ENCODE assay signal across 24 cellular contexts in genomic region chr20:35729836-35730582, GRCh38. TPM values are rescaled to one million over a fixed set of nuclear protein-coding genes. Genes with fewer than 3 reads are reported as not detected.
DNase-seq lines count a peak whose midpoint lies in the region; ATAC-seq and TF ChIP-seq lines count a peak whose summit lies in the region.
"Had no signal": no experiment of that assay in that cellular context is flagged by ENCODE, and none has a peak within 500 bp of the region (broad histone marks: within the 10 kb centered on the region; RNA-seq: fewer than 3 reads in every experiment).

No MANE protein-coding gene starts in this region.

- intact Hi-C loops in activated CD8-positive, alpha-beta T cell treated with anti-CD3 and anti-CD28 coated beads for 36 hours (cut with micrococcal nuclease), result loop anchor here (5.0 kb wide), 1 partner anchor 33 kb away; the partner anchor contains the start of genes NFS1 and ROMO1
- intact Hi-C loops in dorsolateral prefrontal cortex (cut with DNase I), result no loop called here

- H3K27ac ChIP-seq in smooth muscle cell (ENCODE audit: low read depth) (peak overlapping the region; percentile 56), dorsolateral prefrontal cortex (no peak overlapping the region)
- H3K27ac ChIP-seq: BLaER1 treated with 17β-estradiol and CSF1 and Interleukin-3, amounts not matched to agents 10 nM and 100 nM; brain microvascular endothelial cell; lower lobe of right lung; pancreas; sigmoid colon; upper lobe of right lung had no signal

- H2AFZ ChIP-seq in smooth muscle cell (ENCODE audit: low read depth), result no peak overlapping the region

- CTCF ChIA-PET in activated CD8-positive, alpha-beta T cell treated with anti-CD3 and anti-CD28 coated beads for 36 hours (lab: Charles Lee), result interaction anchor here (1.1 to 3.3 kb wide), 5 partner anchors 11 to 154 kb away, joined by 3 to 11 read pairs (median 4); partner anchors contain the start of genes PHF20 and RBM39
- CTCF ChIA-PET in activated CD8-positive, alpha-beta T cell treated with anti-CD3 and anti-CD28 coated beads, Interleukin-2, amount 10 ng/mL, durations not matched to agents 7 days and 5 days (lab: Charles Lee), result interaction anchor here (0.6 to 1.9 kb wide), 6 partner anchors 9 to 1293 kb away, joined by 4 to 6 read pairs (median 4); partner anchors contain the start of gene RBM39

- peaks cover 53% of the 10 kb centered on the region for H3K4me1 Mint-ChIP-seq in activated CD8-positive, alpha-beta T cell treated with anti-CD3 and anti-CD28 coated beads for 36 hours (ENCODE audit: low read depth)
- peaks cover 45% of the 10 kb centered on the region for H3K4me1 Mint-ChIP-seq in activated CD8-positive, alpha-beta T cell treated with anti-CD3 and anti-CD28 coated beads, Interleukin-2, amount 10 ng/mL, durations not matched to agents 7 days and 5 days (ENCODE audit: low read depth)

- H3K27ac Mint-ChIP-seq in activated CD8-positive, alpha-beta T cell treated with anti-CD3 and anti-CD28 coated beads for 36 hours, result peak overlapping the region; percentile 12
- H3K27ac Mint-ChIP-seq in activated CD8-positive, alpha-beta T cell treated with anti-CD3 and anti-CD28 coated beads, Interleukin-2, amount 10 ng/mL, durations not matched to agents 7 days and 5 days, result no peak overlapping the region

- H3F3A ChIP-seq in smooth muscle cell (ENCODE audit: low read depth), result peaks cover 24% of the 10 kb centered on the region

- peaks cover 53% of the 10 kb centered on the region for H3K36me3 ChIP-seq in smooth muscle cell (ENCODE audit: low read depth)

- H3K4me2 ChIP-seq in smooth muscle cell, result no peak overlapping the region
- H3K4me2 ChIP-seq: BLaER1 treated with 17β-estradiol and CSF1 and Interleukin-3, amounts not matched to agents 10 nM and 100 nM had no signal

- TF ChIP-seq CTCF in activated CD8-positive, alpha-beta T cell treated with anti-CD3 and anti-CD28 coated beads for 36 hours (IDR thresholded peaks at IDR 0.05), result no peak
- TF ChIP-seq CTCF in choroid plexus epithelial cell (conservative IDR thresholded peaks at IDR 0.05; ENCODE audit: low read depth, low read length), result no peak
- no peak for TF ChIP-seq CTCF in smooth muscle cell (IDR thresholded peaks at IDR 0.05; ENCODE audit: borderline replicate concordance, insufficient read depth, poor library complexity, severe bottlenecking)
- no peak for TF ChIP-seq CTCF in dorsolateral prefrontal cortex (IDR thresholded peaks at IDR 0.05 in 54 of 56, conservative IDR thresholded peaks at IDR 0.05 in 2 of 56; ENCODE audit: low read depth in 1 of 56, partially characterized antibody in 56 of 56)

- H3K9me3 Mint-ChIP-seq in activated CD8-positive, alpha-beta T cell treated with anti-CD3 and anti-CD28 coated beads for 36 hours, result no peaks in the 10 kb centered on the region
- no peaks in the 10 kb centered on the region for H3K9me3 Mint-ChIP-seq in activated CD8-positive, alpha-beta T cell treated with anti-CD3 and anti-CD28 coated beads, Interleukin-2, amount 10 ng/mL, durations not matched to agents 7 days and 5 days (ENCODE audit: insufficient read depth)
- H3K9me3 Mint-ChIP-seq: H9 had no signal

- H3K4me1 ChIP-seq in smooth muscle cell (ENCODE audit: low read depth), result peaks cover 11% of the 10 kb centered on the region

- no peaks in the 10 kb centered on the region for H3K9me3 ChIP-seq in smooth muscle cell (replicated peaks; ENCODE audit: low read depth)
- H3K9me3 ChIP-seq: BLaER1 treated with 17β-estradiol and CSF1 and Interleukin-3, amounts not matched to agents 10 nM and 100 nM; lower lobe of right lung; pancreas; sigmoid colon; upper lobe of right lung had no signal

- no peak overlapping the region for H3K4me3 ChIP-seq in choroid plexus epithelial cell (ENCODE audit: low read depth, low read length)
- H3K4me3 ChIP-seq in smooth muscle cell, result no peak overlapping the region
- peak overlapping the region in 10 of 59 donors; percentile 3 to 40 (median 13) for H3K4me3 ChIP-seq in dorsolateral prefrontal cortex
- H3K4me3 ChIP-seq: BLaER1 treated with 17β-estradiol and CSF1 and Interleukin-3, amounts not matched to agents 10 nM and 100 nM; lower lobe of right lung; pancreas; sigmoid colon; upper lobe of right lung had no signal

- peaks cover 76% of the 10 kb centered on the region for H3K36me3 Mint-ChIP-seq in activated CD8-positive, alpha-beta T cell treated with anti-CD3 and anti-CD28 coated beads for 36 hours (ENCODE audit: low read depth)
- H3K36me3 Mint-ChIP-seq in activated CD8-positive, alpha-beta T cell treated with anti-CD3 and anti-CD28 coated beads, Interleukin-2, amount 10 ng/mL, durations not matched to agents 7 days and 5 days (ENCODE audit: low read depth), result peaks cover 66% of the 10 kb centered on the region

- ATAC-seq in activated CD8-positive, alpha-beta T cell treated with anti-CD3 and anti-CD28 coated beads for 36 hours, result no peak
- no peak for ATAC-seq in activated CD8-positive, alpha-beta T cell treated with anti-CD3 and anti-CD28 coated beads, Interleukin-2, amount 10 ng/mL, durations not matched to agents 7 days and 5 days
- ATAC-seq: lower lobe of right lung, pancreas, upper lobe of right lung had no signal

- no peak for DNase-seq in activated CD8-positive, alpha-beta T cell treated with anti-CD3 and anti-CD28 coated beads for 36 hours
- no peak for DNase-seq in activated CD8-positive, alpha-beta T cell treated with anti-CD3 and anti-CD28 coated beads, Interleukin-2, amount 10 ng/mL, durations not matched to agents 7 days and 5 days
- DNase-seq in NAMALWA (ENCODE audit: low spot score) (peak; percentile 41), choroid plexus epithelial cell (ENCODE audit: low read depth) (peak; percentile 30), smooth muscle cell (lab: John Stamatoyannopoulos, UW; ENCODE audit: unreplicated experiment) (no peak), NCI-H526 treated with DMSO at 0.1 percent for 48 hours (lab: John Stamatoyannopoulos, UW) (no peak), dorsolateral prefrontal cortex (no peak), hypothalamus (lab: John Stamatoyannopoulos, UW) (no peak)
- DNase-seq: activated CD4-positive, CD25-positive, alpha-beta regulatory T cell; activated CD8-positive, alpha-beta memory T cell treated with anti-CD3 and anti-CD28 coated beads, Interleukin-2, amount 50 U/mL, for 4 hours; activated naive CD4-positive, alpha-beta T cell treated with anti-CD3 and anti-CD28 coated beads, Interleukin-2, amount 50 U/mL, for 16 hours; brain microvascular endothelial cell; DMS153; GF-D8; H9; islet precursor cell; lower lobe of right lung; NCI-H510A treated with DMSO at 0.1 percent for 48 hours; pancreas; SHP77; sigmoid colon; stimulated activated naive CD4-positive, alpha-beta T cell treated with Interleukin-2 at 50 U/mL for 16 hours; upper lobe of right lung had no signal

- 94% methylated on average over 2 of the region's 2 CpGs for WGBS in smooth muscle cell (ENCODE audit: low lambda C conversion rate)

- H3K27me3 Mint-ChIP-seq in activated CD8-positive, alpha-beta T cell treated with anti-CD3 and anti-CD28 coated beads for 36 hours, result no peaks in the 10 kb centered on the region
- H3K27me3 Mint-ChIP-seq in activated CD8-positive, alpha-beta T cell treated with anti-CD3 and anti-CD28 coated beads, Interleukin-2, amount 10 ng/mL, durations not matched to agents 7 days and 5 days (ENCODE audit: low read depth), result no peaks in the 10 kb centered on the region

- peaks cover 98% of the 10 kb centered on the region for H3K79me2 ChIP-seq in smooth muscle cell (ENCODE audit: low read depth)

- H3K9ac ChIP-seq in smooth muscle cell (ENCODE audit: low read depth), result no peak overlapping the region
- H3K9ac ChIP-seq: BLaER1 treated with 17β-estradiol and CSF1 and Interleukin-3, amounts not matched to agents 10 nM and 100 nM had no signal

- H3K27me3 ChIP-seq in smooth muscle cell (ENCODE audit: low read depth) (no peaks in the 10 kb centered on the region), dorsolateral prefrontal cortex (no peaks in the 10 kb centered on the region)
- H3K27me3 ChIP-seq: BLaER1 treated with 17β-estradiol and CSF1 and Interleukin-3, amounts not matched to agents 10 nM and 100 nM; brain microvascular endothelial cell; pancreas; sigmoid colon; upper lobe of right lung had no signal

- peaks cover 100% of the 10 kb centered on the region for H4K20me1 ChIP-seq in smooth muscle cell (ENCODE audit: low read depth)

- no peak overlapping the region for H3K4me3 Mint-ChIP-seq in activated CD8-positive, alpha-beta T cell treated with anti-CD3 and anti-CD28 coated beads for 36 hours
- no peak overlapping the region for H3K4me3 Mint-ChIP-seq in activated CD8-positive, alpha-beta T cell treated with anti-CD3 and anti-CD28 coated beads, Interleukin-2, amount 10 ng/mL, durations not matched to agents 7 days and 5 days
- H3K4me3 Mint-ChIP-seq: H9 had no signal

- POLR2A ChIA-PET in activated CD8-positive, alpha-beta T cell treated with anti-CD3 and anti-CD28 coated beads for 36 hours (lab: Charles Lee), result interaction anchor here (1.3 to 36.9 kb wide), 4 partner anchors 3 to 157 kb away, joined by 3 to 1214 read pairs (median 776); partner anchors contain the start of genes NFS1, PHF20, RBM39 and ROMO1
- POLR2A ChIA-PET in activated CD8-positive, alpha-beta T cell treated with anti-CD3 and anti-CD28 coated beads, Interleukin-2, amount 10 ng/mL, durations not matched to agents 7 days and 5 days (lab: Charles Lee), result interaction anchor here (0.8 to 2.7 kb wide), 4 partner anchors 11 to 65 kb away, joined by 3 to 12 read pairs (median 8); partner anchors contain the start of genes CPNE1, RBM12 and RBM39

RNA-seq across cellular contexts. Expression of gene RBM39, which starts 12.1 kb away (rescaled TPM):
- total RNA-seq in activated CD8-positive, alpha-beta T cell treated with anti-CD3 and anti-CD28 coated beads for 36 hours, result 100 to 1,000 TPM; 317 to 321 TPM
- total RNA-seq in activated CD8-positive, alpha-beta T cell treated with anti-CD3 and anti-CD28 coated beads, Interleukin-2, amount 10 ng/mL, durations not matched to agents 7 days and 5 days, result 100 to 1,000 TPM; 333 to 358 TPM
- total RNA-seq in smooth muscle cell (408 and 449 TPM in 2 replicates), dorsolateral prefrontal cortex (100 to 1,000 TPM; 252 to 391 (median 313) TPM)
- polyA plus RNA-seq in smooth muscle cell, result 139 and 196 TPM in 2 replicates

RNA-seq across cellular contexts. Expression of gene ROMO1, which starts 30.8 kb away (rescaled TPM):
- total RNA-seq in activated CD8-positive, alpha-beta T cell treated with anti-CD3 and anti-CD28 coated beads for 36 hours, result 100 to 1,000 TPM; 146 to 148 TPM
- 100 to 1,000 TPM; 134 to 143 TPM for total RNA-seq in activated CD8-positive, alpha-beta T cell treated with anti-CD3 and anti-CD28 coated beads, Interleukin-2, amount 10 ng/mL, durations not matched to agents 7 days and 5 days
- total RNA-seq in smooth muscle cell, result 252 and 523 TPM in 2 replicates
- polyA plus RNA-seq in smooth muscle cell, result 694 and 771 TPM in 2 replicates
- 10 to 100 TPM; 28.9 to 82.8 (median 51.8) TPM for total RNA-seq in dorsolateral prefrontal cortex

RNA-seq across cellular contexts. Expression of gene NFS1, which starts 30.9 kb away (rescaled TPM):
- 10 to 100 TPM; 39.7 to 40.8 TPM for total RNA-seq in activated CD8-positive, alpha-beta T cell treated with anti-CD3 and anti-CD28 coated beads for 36 hours
- 10 to 100 TPM; 32.7 to 34.7 TPM for total RNA-seq in activated CD8-positive, alpha-beta T cell treated with anti-CD3 and anti-CD28 coated beads, Interleukin-2, amount 10 ng/mL, durations not matched to agents 7 days and 5 days
- total RNA-seq in smooth muscle cell (25.3 and 40.1 TPM in 2 replicates), dorsolateral prefrontal cortex (10 to 100 TPM; 39.8 to 78.0 (median 57.4) TPM)
- 35.1 and 40.3 TPM in 2 replicates for polyA plus RNA-seq in smooth muscle cell

RNA-seq across cellular contexts. Expression of gene PHF20, which starts 41.8 kb away (rescaled TPM):
- 10 to 100 TPM; 57.9 to 58.8 TPM for total RNA-seq in activated CD8-positive, alpha-beta T cell treated with anti-CD3 and anti-CD28 coated beads for 36 hours
- 10 to 100 TPM; 53.6 to 61.5 TPM for total RNA-seq in activated CD8-positive, alpha-beta T cell treated with anti-CD3 and anti-CD28 coated beads, Interleukin-2, amount 10 ng/mL, durations not matched to agents 7 days and 5 days
- 24.5 and 27.4 TPM in 2 replicates for total RNA-seq in smooth muscle cell
- polyA plus RNA-seq in smooth muscle cell, result 23.3 and 23.7 TPM in 2 replicates
- total RNA-seq in dorsolateral prefrontal cortex, result 100 to 1,000 TPM in 1 of 120 experiments, 10 to 100 TPM in 119; 57.3 to 113 (median 73.3) TPM

Comparison
In these comparisons a context has a peak if more than half of its experiments do, and no peak if none do; other contexts are left out.
1. DNase-seq: peak in NAMALWA (single experiment) and choroid plexus epithelial cell (single experiment); none in activated CD8-positive, alpha-beta T cell treated with anti-CD3 and anti-CD28 coated beads for 36 hours (single experiment), activated CD8-positive, alpha-beta T cell treated with anti-CD3 and anti-CD28 coated beads, Interleukin-2, amount 10 ng/mL, durations not matched to agents 7 days and 5 days (single experiment), smooth muscle cell (single experiment), NCI-H526 treated with DMSO at 0.1 percent for 48 hours (single experiment), dorsolateral prefrontal cortex (0 of 10) and hypothalamus (0 of 51).